11 cellular contexts compared by ENCODE assay signal in genomic region chr14:92963301-92964123, GRCh38. TPM values are rescaled to one million over a fixed set of nuclear protein-coding genes. Genes with fewer than 3 reads are reported as not detected.
DNase-seq lines count a peak whose midpoint lies in the region; ATAC-seq and TF ChIP-seq lines count a peak whose summit lies in the region.
"Had no signal": no experiment of that assay in that cellular context is flagged by ENCODE, and none has a peak within 500 bp of the region (broad histone marks: within the 10 kb centered on the region; RNA-seq: fewer than 3 reads in every experiment).

No MANE protein-coding gene starts in this region.

- WGBS in transverse colon (ENCODE audit: low coverage in 1 of 2), 2 donors, result 68 to 72% methylated on average over 5 to 14 of the region's 14 CpGs

- intact Hi-C loops in lower lobe of right lung (cut with DNase I) (no loop called here), transverse colon (cut with DNase I; ENCODE audit: low total_unique reads) (no loop called here)

- no peak for ATAC-seq in activated T-cell treated with anti-CD3 and anti-CD28 coated beads, Interleukin-2, amount 50 U/mL, for 72 hours (replicated peaks in 1 of 2)
- no peak for ATAC-seq in effector memory CD8-positive, alpha-beta T cell (replicated peaks)
- ATAC-seq in lower lobe of right lung (peak in 1 of 2 donors; percentile 59), HG03196 (IDR thresholded peaks at IDR 0.05; ENCODE audit: unreplicated experiment) (no peak), GM21526 (IDR thresholded peaks at IDR 0.05; ENCODE audit: low FRiP score, unreplicated experiment) (no peak), HG02623 (IDR thresholded peaks at IDR 0.05; ENCODE audit: unreplicated experiment) (no peak)

- TF ChIP-seq EP300 in transverse colon (IDR thresholded peaks at IDR 0.05; ENCODE audit: low read depth), result no peak

- no peak overlapping the region for H3K4me3 Mint-ChIP-seq in activated T-cell treated with anti-CD3 and anti-CD28 coated beads, Interleukin-2, amount 50 U/mL, for 24 hours
- no peak overlapping the region for H3K4me3 Mint-ChIP-seq in activated T-cell treated with anti-CD3 and anti-CD28 coated beads, Interleukin-2, amount 50 U/mL, for 72 hours
- no peak overlapping the region for H3K4me3 Mint-ChIP-seq in effector memory CD8-positive, alpha-beta T cell

- no peak for DNase-seq in activated T-cell treated with anti-CD3 and anti-CD28 coated beads, Interleukin-2, amount 50 U/mL, for 24 hours
- no peak for DNase-seq in activated T-cell treated with anti-CD3 and anti-CD28 coated beads, Interleukin-2, amount 50 U/mL, for 72 hours
- no peak for DNase-seq in effector memory CD8-positive, alpha-beta T cell
- DNase-seq in lower lobe of right lung (peak; percentile 42), transverse colon (no peak)
- DNase-seq: ACHN, NCI-H446 had no signal

- H3K4me3 ChIP-seq in lower lobe of right lung (no peak overlapping the region), transverse colon (no peak overlapping the region)

- peaks cover 4% of the 10 kb centered on the region for H3K9me3 Mint-ChIP-seq in activated T-cell treated with anti-CD3 and anti-CD28 coated beads, Interleukin-2, amount 50 U/mL, for 24 hours
- peaks cover 0 to 4% of the 10 kb centered on the region in 2 donors for H3K9me3 Mint-ChIP-seq in activated T-cell treated with anti-CD3 and anti-CD28 coated beads, Interleukin-2, amount 50 U/mL, for 72 hours
- H3K9me3 Mint-ChIP-seq in effector memory CD8-positive, alpha-beta T cell, result peaks cover 0 to 6% of the 10 kb centered on the region in 2 donors

- H3K4me1 ChIP-seq in lower lobe of right lung (peaks cover 16% of the 10 kb centered on the region), transverse colon (peaks cover 14 to 24% (median 22%) of the 10 kb centered on the region in 4 donors)

- no peak for TF ChIP-seq POLR2A in transverse colon (IDR thresholded peaks at IDR 0.05)

- H3K27me3 ChIP-seq in lower lobe of right lung (ENCODE audit: low read depth) (no peaks in the 10 kb centered on the region), transverse colon (no peaks in the 10 kb centered on the region)

- in situ Hi-C loops in transverse colon (cut with MboI; ENCODE audit: low pct_ligation_motif_present in 1 of 4, low pct_unique_long_range_greater_than_20kb in 1 of 4, low sequenced_read_pairs in 3 of 4), result no loop called here

- H3K36me3 ChIP-seq in lower lobe of right lung, result peaks cover 24% of the 10 kb centered on the region
- no peaks in the 10 kb centered on the region for H3K36me3 ChIP-seq in transverse colon

- H3K27ac Mint-ChIP-seq in activated T-cell treated with anti-CD3 and anti-CD28 coated beads, Interleukin-2, amount 50 U/mL, for 24 hours, result peak overlapping the region; percentile 56
- H3K27ac Mint-ChIP-seq in activated T-cell treated with anti-CD3 and anti-CD28 coated beads, Interleukin-2, amount 50 U/mL, for 72 hours, result no peak overlapping the region
- peak overlapping the region; percentile 17 to 92 for H3K27ac Mint-ChIP-seq in effector memory CD8-positive, alpha-beta T cell

- H3K27ac ChIP-seq in lower lobe of right lung (peak overlapping the region; percentile 4), transverse colon (peak overlapping the region in 3 of 4 donors; percentile 67 to 70 (median 69))

- TF ChIP-seq CTCF in lower lobe of right lung (IDR thresholded peaks at IDR 0.05) (no peak), transverse colon (IDR thresholded peaks at IDR 0.05) (no peak)

- no peaks in the 10 kb centered on the region for H3K27me3 Mint-ChIP-seq in activated T-cell treated with anti-CD3 and anti-CD28 coated beads, Interleukin-2, amount 50 U/mL, for 24 hours
- H3K27me3 Mint-ChIP-seq in activated T-cell treated with anti-CD3 and anti-CD28 coated beads, Interleukin-2, amount 50 U/mL, for 72 hours (ENCODE audit: low read depth), result no peaks in the 10 kb centered on the region
- no peaks in the 10 kb centered on the region for H3K27me3 Mint-ChIP-seq in effector memory CD8-positive, alpha-beta T cell

- H3K36me3 Mint-ChIP-seq in activated T-cell treated with anti-CD3 and anti-CD28 coated beads, Interleukin-2, amount 50 U/mL, for 24 hours (ENCODE audit: low read depth), result peaks cover 22% of the 10 kb centered on the region
- H3K36me3 Mint-ChIP-seq in activated T-cell treated with anti-CD3 and anti-CD28 coated beads, Interleukin-2, amount 50 U/mL, for 72 hours (ENCODE audit: insufficient read depth in 2 of 2), result no peaks in the 10 kb centered on the region
- H3K36me3 Mint-ChIP-seq in effector memory CD8-positive, alpha-beta T cell (ENCODE audit: insufficient read depth), result peaks cover 20% of the 10 kb centered on the region

- H3K4me1 Mint-ChIP-seq in activated T-cell treated with anti-CD3 and anti-CD28 coated beads, Interleukin-2, amount 50 U/mL, for 24 hours (ENCODE audit: low read depth), result peaks cover 14% of the 10 kb centered on the region
- H3K4me1 Mint-ChIP-seq in activated T-cell treated with anti-CD3 and anti-CD28 coated beads, Interleukin-2, amount 50 U/mL, for 72 hours (ENCODE audit: low read depth), result no peaks in the 10 kb centered on the region
- peaks cover 2 to 9% of the 10 kb centered on the region in 2 donors for H3K4me1 Mint-ChIP-seq in effector memory CD8-positive, alpha-beta T cell (ENCODE audit: low read depth in 2 of 2)

- H3K9me3 ChIP-seq in lower lobe of right lung (no peaks in the 10 kb centered on the region), transverse colon (no peaks in the 10 kb centered on the region)

RNA-seq across cellular contexts. Expression of gene CHGA, which starts 40.6 kb away (rescaled TPM):
- not detected for total RNA-seq in activated T-cell treated with anti-CD3 and anti-CD28 coated beads, Interleukin-2, amount 50 U/mL, for 72 hours
- total RNA-seq in lower lobe of right lung (0.71 TPM), transverse colon (100 to 1,000 TPM in 1 of 4 donors, 10 to 100 TPM in 2, 1 to 10 TPM in 1; 9.2 to 215 (median 40.7) TPM)
- total RNA-seq: epithelial cell of proximal tubule had no signal
